ENCODE assay signal across 8 cellular contexts in the genomic region with DNA sequence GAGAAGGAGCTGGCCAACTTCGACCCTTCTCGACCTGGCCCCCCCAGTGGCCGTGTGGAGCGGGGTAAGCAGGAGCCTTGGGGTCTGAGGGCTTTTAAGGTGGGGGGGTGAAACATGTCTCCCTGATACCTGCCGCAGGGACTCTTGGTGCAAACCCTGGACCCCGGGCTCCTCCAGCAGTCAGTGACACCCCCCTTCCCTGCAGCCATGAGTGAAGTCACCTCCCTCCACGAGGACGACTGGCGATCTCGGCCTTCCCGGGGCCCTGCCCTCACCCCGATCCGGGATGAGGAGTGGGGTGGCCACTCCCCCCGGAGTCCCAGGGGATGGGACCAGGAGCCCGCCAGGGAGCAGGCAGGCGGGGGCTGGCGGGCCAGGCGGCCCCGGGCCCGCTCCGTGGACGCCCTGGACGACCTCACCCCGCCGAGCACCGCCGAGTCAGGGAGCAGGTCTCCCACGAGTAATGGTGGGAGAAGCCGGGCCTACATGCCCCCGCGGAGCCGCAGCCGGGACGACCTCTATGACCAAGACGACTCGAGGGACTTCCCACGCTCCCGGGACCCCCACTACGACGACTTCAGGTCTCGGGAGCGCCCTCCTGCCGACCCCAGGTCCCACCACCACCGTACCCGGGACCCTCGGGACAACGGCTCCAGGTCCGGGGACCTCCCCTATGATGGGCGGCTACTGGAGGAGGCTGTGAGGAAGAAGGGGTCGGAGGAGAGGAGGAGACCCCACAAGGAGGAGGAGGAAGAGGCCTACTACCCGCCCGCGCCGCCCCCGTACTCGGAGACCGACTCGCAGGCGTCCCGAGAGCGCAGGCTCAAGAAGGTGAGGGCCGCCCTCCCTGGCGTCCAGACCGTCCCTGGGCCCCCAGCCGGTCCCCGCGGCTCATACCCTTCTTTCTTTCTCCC. TPM values are rescaled to one million over a fixed set of nuclear protein-coding genes. Genes with fewer than 3 reads are reported as not detected.
DNase-seq lines count a peak whose midpoint lies in the region; ATAC-seq, FAIRE-seq and TF ChIP-seq lines count a peak whose summit lies in the region.

No MANE protein-coding gene starts in this region.

- H3K79me2 ChIP-seq in keratinocyte (ENCODE audit: control insufficient read depth, insufficient read depth, low read length) = peaks cover 17% of the 10 kb centered on the region

- H3K4me3 Mint-ChIP-seq in MCF 10A (ENCODE audit: unreplicated experiment) = peak overlapping the region; percentile 83

- H3K36me3 Mint-ChIP-seq in MCF 10A (ENCODE audit: insufficient read depth, unreplicated experiment) = peaks cover 72% of the 10 kb centered on the region

- H3K27ac ChIP-seq in keratinocyte (ENCODE audit: control insufficient read depth, insufficient read depth, low read length) = peak overlapping the region; percentile 81

- no peaks in the 10 kb centered on the region for H4K20me1 ChIP-seq in keratinocyte (ENCODE audit: control insufficient read depth, extremely low read depth, insufficient read depth, low read length)

- peak overlapping the region; percentile 89 for H3K9ac ChIP-seq in keratinocyte (ENCODE audit: control insufficient read depth, extremely low read depth, insufficient read depth, low read length)

- no peaks in the 10 kb centered on the region for H3K27me3 ChIP-seq in keratinocyte (ENCODE audit: control insufficient read depth, extremely low read depth, insufficient read depth, low read length)

- peak overlapping the region; percentile 63 to 84 (median 82) for H3K4me3 ChIP-seq in keratinocyte (ENCODE audit: control insufficient read depth in 2 of 3, extremely low read depth in 1 of 3, insufficient read depth in 2 of 3, low read depth in 1 of 3, low read length in 3 of 3)

- peaks cover 29 to 36% of the 10 kb centered on the region in 2 experiments for H3K36me3 ChIP-seq in keratinocyte (ENCODE audit: control insufficient read depth in 2 of 2, extremely low read depth in 1 of 2, insufficient read depth in 2 of 2, low read length in 2 of 2)

- peak overlapping the region; percentile 22 for H2AFZ ChIP-seq in keratinocyte (ENCODE audit: control insufficient read depth, low read length)

- H3K9me3 Mint-ChIP-seq in MCF 10A (ENCODE audit: unreplicated experiment) = no peaks in the 10 kb centered on the region

- DNase-seq in NCI-H2227 (lab: John Stamatoyannopoulos, UW; ENCODE audit: unreplicated experiment) (peak; percentile 86), NCI-H2227 treated with DMSO at 0.1 percent for 48 hours (lab: John Stamatoyannopoulos, UW) (no peak), SW480 (ENCODE audit: low spot score) (peak; percentile 36), MCF 10A (ENCODE audit: unreplicated experiment) (no peak), keratinocyte (ENCODE audit: low read depth, low spot score) (no peak), hippocampal formation (lab: John Stamatoyannopoulos, UW) (no peak)
- peak; percentile 55 for DNase-seq in stimulated activated CD4-positive, alpha-beta T cell treated with anti-CD3 and anti-CD28 coated beads, Interleukin-2, amount 100 ng/mL, for 24 hours

- no peaks in the 10 kb centered on the region for H3K9me1 ChIP-seq in keratinocyte (ENCODE audit: control insufficient read depth, extremely low read depth, insufficient read depth, low read length)

- CTCF ChIA-PET in MCF 10A (lab: Yijun Ruan, JAX) = interaction anchor here (0.6 to 0.9 kb wide), 3 partner anchors 131 to 297 kb away, joined by 3 to 4 read pairs (median 4); no protein-coding TSS in a partner anchor

- intact Hi-C loops in MCF 10A (cut with micrococcal nuclease) = loop anchor here (5.0 to 10.0 kb wide), 2 partner anchors 88 to 115 kb away; partner anchors contain the start of genes FFAR3 and FXYD5

- TF ChIP-seq CTCF in MCF 10A (IDR thresholded peaks at IDR 0.05; ENCODE audit: unreplicated experiment) = no peak
- no peak for TF ChIP-seq CTCF in keratinocyte (optimal IDR thresholded peaks at IDR 0.05 in 1 of 3, IDR thresholded peaks at IDR 0.05 in 1 of 3, conservative IDR thresholded peaks at IDR 0.05 in 1 of 3; ENCODE audit: extremely low read depth in 1 of 3, insufficient read depth in 2 of 3, low read length in 3 of 3)

- H3K27ac Mint-ChIP-seq in MCF 10A (ENCODE audit: low read depth, unreplicated experiment) = peak overlapping the region; percentile 81

- H3K4me1 Mint-ChIP-seq in MCF 10A (ENCODE audit: insufficient read depth, unreplicated experiment) = peaks cover 15% of the 10 kb centered on the region

- peak overlapping the region; percentile 87 for H3K4me2 ChIP-seq in keratinocyte (ENCODE audit: control insufficient read depth, extremely low read depth, insufficient read depth, low read depth, low read length)

- peaks cover 17% of the 10 kb centered on the region for H3K4me1 ChIP-seq in keratinocyte (ENCODE audit: control insufficient read depth, extremely low read depth, insufficient read depth, low read length)

- no peak for FAIRE-seq in keratinocyte (lab: Jason Lieb, UNC)

- no peaks in the 10 kb centered on the region for H3K9me3 ChIP-seq in keratinocyte (ENCODE audit: control insufficient read depth, low read depth, low read length)

- POLR2A ChIA-PET in MCF 10A (lab: Yijun Ruan, JAX) = interaction anchor here (0.6 to 1.5 kb wide), 11 partner anchors 11 to 553 kb away, joined by 3 to 4 read pairs (median 4); partner anchors contain the start of genes COX6B1 and FXYD5

- H3K27me3 Mint-ChIP-seq in MCF 10A (ENCODE audit: insufficient read depth, unreplicated experiment) = no peaks in the 10 kb centered on the region

- dilution Hi-C loops in keratinocyte (cut with MboI; ENCODE audit: extremely low pct_ligation_motif_present, low sequenced_read_pairs) = no loop called here

- BruUV-seq in MCF 10A (replicated peaks; lab: Mats Ljungman, UMichigan) = TSS peak; percentile 79

- no peak for ATAC-seq in GM19455 (IDR thresholded peaks at IDR 0.05; ENCODE audit: unreplicated experiment)

RNA-seq across cellular contexts. Expression of gene USF2, which starts 1.6 kb away (rescaled TPM):
- total RNA-seq in MCF 10A (2022) = 81.6 and 95.7 TPM in 2 replicates
- polyA plus RNA-seq in keratinocyte = 51.2 to 82.7 TPM (median 53.8 TPM) in 3 replicates
- 180 TPM for polyA plus RNA-seq in keratinocyte (2011; ENCODE audit: low read depth)
- polyA plus RNA-seq in keratinocyte (2011; cell fraction: cytosol; rRNA removed) = 39.2 and 60.1 TPM in 2 replicates
- 45.2 and 51.1 TPM in 2 replicates for polyA plus RNA-seq in keratinocyte (2011; cell fraction: nucleus; rRNA removed)
- 61.8 and 75.2 TPM in 2 replicates for polyA plus RNA-seq in keratinocyte (2012; ENCODE audit: low replicate concordance)
- 45.2 to 103 TPM (median 50.4 TPM) in 3 replicates for polyA minus RNA-seq in keratinocyte
- polyA minus RNA-seq in keratinocyte (2011; cell fraction: cytosol; rRNA and poly(A)+ RNA removed) = 76.9 TPM
- polyA minus RNA-seq in keratinocyte (2011; cell fraction: nucleus; rRNA and poly(A)+ RNA removed) = 20.8 and 22.3 TPM in 2 replicates

RNA-seq across cellular contexts. Expression of gene HAMP, which starts 15.2 kb away (rescaled TPM):
- total RNA-seq in MCF 10A (2022) = not detected in 2 replicates
- not detected in 3 replicates for polyA plus RNA-seq in keratinocyte
- not detected for polyA plus RNA-seq in keratinocyte (2011; ENCODE audit: low read depth)
- polyA plus RNA-seq in keratinocyte (2011; cell fraction: cytosol; rRNA removed) = not detected in 2 replicates
- not detected in 2 replicates for polyA plus RNA-seq in keratinocyte (2011; cell fraction: nucleus; rRNA removed)
- polyA plus RNA-seq in keratinocyte (2012; ENCODE audit: low replicate concordance) = not detected in 2 replicates
- polyA minus RNA-seq in keratinocyte = not detected in 3 replicates
- not detected for polyA minus RNA-seq in keratinocyte (2011; cell fraction: cytosol; rRNA and poly(A)+ RNA removed)
- 0.21 TPM in 1 of 2 replicates, not detected in the other for polyA minus RNA-seq in keratinocyte (2011; cell fraction: nucleus; rRNA and poly(A)+ RNA removed)

RNA-seq across cellular contexts. Expression of gene LSR, which starts 18.4 kb away (rescaled TPM):
- 60.6 and 64.1 TPM in 2 replicates for total RNA-seq in MCF 10A (2022)
- polyA plus RNA-seq in keratinocyte = 51.3 to 101 TPM (median 79.2 TPM) in 3 replicates
- 62.7 TPM for polyA plus RNA-seq in keratinocyte (2011; ENCODE audit: low read depth)
- polyA plus RNA-seq in keratinocyte (2011; cell fraction: cytosol; rRNA removed) = 27.5 and 52.9 TPM in 2 replicates
- polyA plus RNA-seq in keratinocyte (2011; cell fraction: nucleus; rRNA removed) = 104 and 135 TPM in 2 replicates
- 120 and 154 TPM in 2 replicates for polyA plus RNA-seq in keratinocyte (2012; ENCODE audit: low replicate concordance)
- 39.4 to 343 TPM (median 67.7 TPM) in 3 replicates for polyA minus RNA-seq in keratinocyte
- 258 TPM for polyA minus RNA-seq in keratinocyte (2011; cell fraction: cytosol; rRNA and poly(A)+ RNA removed)
- 253 and 304 TPM in 2 replicates for polyA minus RNA-seq in keratinocyte (2011; cell fraction: nucleus; rRNA and poly(A)+ RNA removed)

RNA-seq across cellular contexts. Expression of gene MAG, which starts 24.8 kb away (rescaled TPM):
- total RNA-seq in MCF 10A (2022) = not detected in 2 replicates
- polyA plus RNA-seq in keratinocyte = not detected in 3 replicates
- polyA plus RNA-seq in keratinocyte (2011; ENCODE audit: low read depth) = not detected
- polyA plus RNA-seq in keratinocyte (2011; cell fraction: cytosol; rRNA removed) = not detected in 2 replicates
- polyA plus RNA-seq in keratinocyte (2011; cell fraction: nucleus; rRNA removed) = not detected in 2 replicates
- polyA plus RNA-seq in keratinocyte (2012; ENCODE audit: low replicate concordance) = not detected in 2 replicates
- polyA minus RNA-seq in keratinocyte = not detected in 3 replicates
- not detected for polyA minus RNA-seq in keratinocyte (2011; cell fraction: cytosol; rRNA and poly(A)+ RNA removed)
- not detected in 2 replicates for polyA minus RNA-seq in keratinocyte (2011; cell fraction: nucleus; rRNA and poly(A)+ RNA removed)

RNA-seq across cellular contexts. Expression of gene FAM187B, which starts 38.6 kb away (rescaled TPM):
- total RNA-seq in MCF 10A (2022) = not detected in 2 replicates
- not detected in 3 replicates for polyA plus RNA-seq in keratinocyte
- not detected for polyA plus RNA-seq in keratinocyte (2011; ENCODE audit: low read depth)
- polyA plus RNA-seq in keratinocyte (2011; cell fraction: cytosol; rRNA removed) = not detected in 2 replicates
- polyA plus RNA-seq in keratinocyte (2011; cell fraction: nucleus; rRNA removed) = not detected in 2 replicates
- not detected in 2 replicates for polyA plus RNA-seq in keratinocyte (2012; ENCODE audit: low replicate concordance)
- polyA minus RNA-seq in keratinocyte = not detected in 3 replicates
- polyA minus RNA-seq in keratinocyte (2011; cell fraction: cytosol; rRNA and poly(A)+ RNA removed) = not detected
- polyA minus RNA-seq in keratinocyte (2011; cell fraction: nucleus; rRNA and poly(A)+ RNA removed) = not detected in 2 replicates

Comparison
In these comparisons a context has a peak if more than half of its experiments do, and no peak if none do; other contexts are left out.
1. DNase-seq: peak in NCI-H2227 (single experiment), SW480 (single experiment) and stimulated activated CD4-positive, alpha-beta T cell treated with anti-CD3 and anti-CD28 coated beads, Interleukin-2, amount 100 ng/mL, for 24 hours (2 of 2); none in NCI-H2227 treated with DMSO at 0.1 percent for 48 hours (single experiment), MCF 10A (single experiment), keratinocyte (single experiment) and hippocampal formation (0 of 2).